8 cellular contexts compared by ENCODE assay signal in genomic region chr1:63773496-63773814, GRCh38. TPM values are rescaled to one million over a fixed set of nuclear protein-coding genes. Genes with fewer than 3 reads are reported as not detected.
DNase-seq lines count a peak whose midpoint lies in the region; ATAC-seq and TF ChIP-seq lines count a peak whose summit lies in the region.

No MANE protein-coding gene starts in this region.

- DNase-seq in activated CD4-positive, alpha-beta T cell treated with anti-CD3 and anti-CD28 coated beads, Interleukin-2, amount 10 ng/mL, durations not matched to agents 7 days and 5 days: no peak
- no peak for DNase-seq in activated CD4-positive, alpha-beta T cell treated with anti-CD3 and anti-CD28 coated beads for 48 hours
- no peak for DNase-seq in activated B cell treated with CpG ODN at 0.5 μM for 24 hours
- DNase-seq in superior temporal gyrus (ENCODE audit: extremely low spot score): peak; percentile 33
- no peak for DNase-seq in NCI-H2081 treated with DMSO at 0.1 percent for 48 hours (lab: John Stamatoyannopoulos, UW)
- no peak for DNase-seq in head of caudate nucleus

- no peak overlapping the region for H3K27ac Mint-ChIP-seq in activated CD4-positive, alpha-beta T cell treated with anti-CD3 and anti-CD28 coated beads, Interleukin-2, amount 10 ng/mL, durations not matched to agents 7 days and 5 days
- no peak overlapping the region for H3K27ac Mint-ChIP-seq in activated B cell treated with CpG ODN at 0.5 μM for 24 hours

- no peak for ATAC-seq in activated B cell treated with CpG ODN at 0.5 μM for 24 hours (ENCODE audit: low read depth)
- ATAC-seq in HG03378 (IDR thresholded peaks at IDR 0.05; ENCODE audit: unreplicated experiment): no peak

- peaks cover 69% of the 10 kb centered on the region for H3K27me3 Mint-ChIP-seq in activated CD4-positive, alpha-beta T cell treated with anti-CD3 and anti-CD28 coated beads, Interleukin-2, amount 10 ng/mL, durations not matched to agents 7 days and 5 days
- peaks cover 39% of the 10 kb centered on the region for H3K27me3 Mint-ChIP-seq in activated B cell treated with CpG ODN at 0.5 μM for 24 hours

- TF ChIP-seq CTCF in activated B cell treated with CpG ODN at 0.5 μM for 24 hours (IDR thresholded peaks at IDR 0.05): no peak

- H3K4me3 Mint-ChIP-seq in activated CD4-positive, alpha-beta T cell treated with anti-CD3 and anti-CD28 coated beads, Interleukin-2, amount 10 ng/mL, durations not matched to agents 7 days and 5 days: peak overlapping the region; percentile 72
- H3K4me3 Mint-ChIP-seq in activated B cell treated with CpG ODN at 0.5 μM for 24 hours: peak overlapping the region; percentile 85

- peak overlapping the region; percentile 89; the same call in 1 of the 2 replicates for H3K4me3 ChIP-seq in iPS-18c (ENCODE audit: insufficient read depth, low read depth, low read length)

- H3K9me3 ChIP-seq in iPS-18c (ENCODE audit: control insufficient read depth, insufficient read depth, low read length): no peaks in the 10 kb centered on the region

- POLR2A ChIA-PET in activated CD4-positive, alpha-beta T cell treated with anti-CD3 and anti-CD28 coated beads, Interleukin-2, amount 10 ng/mL, durations not matched to agents 7 days and 5 days (lab: Charles Lee): no interaction called here
- POLR2A ChIA-PET in activated B cell treated with CpG ODN at 0.5 μM for 24 hours (lab: Charles Lee): interaction anchor here (1.0 kb wide), 1 partner anchor 40 kb away, joined by 3 read pairs; no protein-coding TSS in a partner anchor

- H3K36me3 Mint-ChIP-seq in activated CD4-positive, alpha-beta T cell treated with anti-CD3 and anti-CD28 coated beads, Interleukin-2, amount 10 ng/mL, durations not matched to agents 7 days and 5 days (ENCODE audit: low read depth): no peaks in the 10 kb centered on the region
- H3K36me3 Mint-ChIP-seq in activated B cell treated with CpG ODN at 0.5 μM for 24 hours (ENCODE audit: low read depth): no peaks in the 10 kb centered on the region

- no peaks in the 10 kb centered on the region for H3K9me3 Mint-ChIP-seq in activated CD4-positive, alpha-beta T cell treated with anti-CD3 and anti-CD28 coated beads, Interleukin-2, amount 10 ng/mL, durations not matched to agents 7 days and 5 days
- no peaks in the 10 kb centered on the region for H3K9me3 Mint-ChIP-seq in activated B cell treated with CpG ODN at 0.5 μM for 24 hours

- CTCF ChIA-PET in activated CD4-positive, alpha-beta T cell treated with anti-CD3 and anti-CD28 coated beads, Interleukin-2, amount 10 ng/mL, durations not matched to agents 7 days and 5 days (lab: Charles Lee): interaction anchor here (1.0 kb wide), 1 partner anchor 20 kb away, joined by 3 read pairs; no protein-coding TSS in a partner anchor
- CTCF ChIA-PET in activated B cell treated with CpG ODN at 0.5 μM for 24 hours (lab: Charles Lee): interaction anchor here (1.7 to 2.4 kb wide), 3 partner anchors 82 to 364 kb away, joined by 7 to 14 read pairs (median 7); no protein-coding TSS in a partner anchor

- intact Hi-C loops in activated B cell treated with CpG ODN at 0.5 μM for 24 hours (cut with micrococcal nuclease): loop anchor here (1.0 to 5.0 kb wide), 2 partner anchors 142 to 474 kb away; no protein-coding TSS in a partner anchor
- intact Hi-C loops in head of caudate nucleus (cut with DNase I): loop anchor here (10.0 kb wide), 3 partner anchors 131 to 471 kb away; no protein-coding TSS in a partner anchor

- H3K4me1 Mint-ChIP-seq in activated CD4-positive, alpha-beta T cell treated with anti-CD3 and anti-CD28 coated beads, Interleukin-2, amount 10 ng/mL, durations not matched to agents 7 days and 5 days: peaks cover 15% of the 10 kb centered on the region
- peaks cover 22% of the 10 kb centered on the region for H3K4me1 Mint-ChIP-seq in activated B cell treated with CpG ODN at 0.5 μM for 24 hours

RNA-seq across cellular contexts. Expression of gene ROR1, which starts 0.4 kb away (rescaled TPM):
- total RNA-seq in activated CD4-positive, alpha-beta T cell treated with anti-CD3 and anti-CD28 coated beads, Interleukin-2, amount 10 ng/mL, durations not matched to agents 7 days and 5 days: not detected
- total RNA-seq in activated B cell treated with CpG ODN at 0.5 μM for 24 hours: 1.8 and 2.2 TPM in 2 replicates
